In genomic region chr2:101036562-101036961, GRCh38 we compare ENCODE assay signal across 8 cellular contexts. TPM values are rescaled to one million over a fixed set of nuclear protein-coding genes. Genes with fewer than 3 reads are reported as not detected.
DNase-seq lines count a peak whose midpoint lies in the region; ATAC-seq and TF ChIP-seq lines count a peak whose summit lies in the region.

No MANE protein-coding gene starts in this region.

- H3K36me3 ChIP-seq in liver (ENCODE audit: control insufficient read depth in 4 of 4, insufficient read depth in 3 of 4, low read depth in 1 of 4, low read length in 3 of 4), result peaks cover 2 to 56% (median 35%) of the 10 kb centered on the region in 4 donors

- peak; percentile 84 to 85 for TF ChIP-seq RAD21 in liver (IDR thresholded peaks at IDR 0.05)

- peak; percentile 64 for TF ChIP-seq CTCF in CD14-positive monocyte (IDR thresholded peaks at IDR 0.05)
- TF ChIP-seq CTCF in liver (IDR thresholded peaks at IDR 0.05; ENCODE audit: low read depth, low read length, missing input control), result peak; percentile 59

- peaks cover 0 to 2% (median 0%) of the 10 kb centered on the region in 7 donors for H3K9me3 Mint-ChIP-seq in CD14-positive monocyte
- H3K9me3 Mint-ChIP-seq in activated CD4-positive, alpha-beta T cell treated with anti-CD3 and anti-CD28 coated beads for 36 hours (ENCODE audit: low read depth), result no peaks in the 10 kb centered on the region

- no peak overlapping the region for H3K9ac ChIP-seq in liver (ENCODE audit: low read depth in 1 of 2, low read length in 2 of 2)

- no peaks in the 10 kb centered on the region for H3K27me3 ChIP-seq in liver (ENCODE audit: control insufficient read depth in 4 of 4, insufficient read depth in 4 of 4, low read length in 3 of 4)

- no peak overlapping the region for H3K4me3 ChIP-seq in liver (ENCODE audit: low read depth in 1 of 3, low read length in 3 of 3)

- H3K36me3 Mint-ChIP-seq in CD14-positive monocyte, result peaks cover 70 to 79% of the 10 kb centered on the region in 2 donors
- no peaks in the 10 kb centered on the region for H3K36me3 Mint-ChIP-seq in activated CD4-positive, alpha-beta T cell treated with anti-CD3 and anti-CD28 coated beads for 36 hours (ENCODE audit: low read depth)

- no peak overlapping the region for H3K27ac ChIP-seq in liver (ENCODE audit: low read depth in 1 of 2, low read length in 2 of 2)

- CTCF ChIA-PET in activated CD4-positive, alpha-beta T cell treated with anti-CD3 and anti-CD28 coated beads for 36 hours (lab: Charles Lee), result interaction anchor here (0.6 to 2.9 kb wide), 15 partner anchors 11 to 807 kb away, joined by 3 to 28 read pairs (median 3); no protein-coding TSS in a partner anchor

- no peak overlapping the region for H3K4me3 Mint-ChIP-seq in CD14-positive monocyte
- H3K4me3 Mint-ChIP-seq in activated CD4-positive, alpha-beta T cell treated with anti-CD3 and anti-CD28 coated beads for 36 hours, result no peak overlapping the region

- POLR2A ChIA-PET in activated CD4-positive, alpha-beta T cell treated with anti-CD3 and anti-CD28 coated beads for 36 hours (lab: Charles Lee), result no interaction called here

- peak overlapping the region in 1 of 7 donors; percentile 54 for H3K27ac Mint-ChIP-seq in CD14-positive monocyte
- no peak overlapping the region for H3K27ac Mint-ChIP-seq in activated CD4-positive, alpha-beta T cell treated with anti-CD3 and anti-CD28 coated beads for 36 hours

- intact Hi-C loops in CD14-positive monocyte (cut with micrococcal nuclease) (loop anchor here in 1 of 2 donors (5.0 kb wide), 2 partner anchors 116 to 166 kb away; partner anchors contain the start of gene TBC1D8), posterior vena cava (cut with DNase I) (loop anchor here (5.0 to 10.0 kb wide), 3 partner anchors 116 to 168 kb away; partner anchors contain the start of gene TBC1D8 (in 2 of the 2))
- intact Hi-C loops in activated CD4-positive, alpha-beta T cell treated with anti-CD3 and anti-CD28 coated beads for 36 hours (cut with DNase I, micrococcal nuclease), result loop anchor here in 1 of 2 experiments (1.0 kb wide), 1 partner anchor 169 kb away; no protein-coding TSS in a partner anchor

- WGBS in liver, result 63% methylated on average over 2 of the region's 2 CpGs

- ATAC-seq in activated CD4-positive, alpha-beta T cell treated with anti-CD3 and anti-CD28 coated beads for 36 hours, result no peak

- H3K27me3 Mint-ChIP-seq in CD14-positive monocyte (ENCODE audit: low read depth in 3 of 3), result peaks cover 0 to 2% (median 0%) of the 10 kb centered on the region in 3 donors
- no peaks in the 10 kb centered on the region for H3K27me3 Mint-ChIP-seq in activated CD4-positive, alpha-beta T cell treated with anti-CD3 and anti-CD28 coated beads for 36 hours

- DNase-seq in CD14-positive monocyte (ENCODE audit: low spot score), result no peak
- peak; percentile 28 for DNase-seq in HuH-7.5 (ENCODE audit: low spot score)
- DNase-seq in amniotic epithelial cell (ENCODE audit: low read depth), result peak; percentile 36
- no peak for DNase-seq in NCI-H345 (lab: John Stamatoyannopoulos, UW)
- DNase-seq in NCI-H1436 treated with DMSO at 0.1 percent for 48 hours (lab: John Stamatoyannopoulos, UW), result no peak
- DNase-seq in activated CD4-positive, alpha-beta T cell treated with anti-CD3 and anti-CD28 coated beads for 36 hours, result no peak
- DNase-seq in posterior vena cava (ENCODE audit: low spot score), result no peak

- no peaks in the 10 kb centered on the region for H3K9me3 ChIP-seq in liver (ENCODE audit: control insufficient read depth in 4 of 4, low read length in 3 of 4)

- H3K4me1 ChIP-seq in liver (ENCODE audit: control insufficient read depth in 4 of 4, insufficient read depth in 4 of 4, low read length in 3 of 4), result peaks cover 0 to 2% (median 0%) of the 10 kb centered on the region in 4 donors

- H3K4me1 Mint-ChIP-seq in CD14-positive monocyte, result peaks cover 37% of the 10 kb centered on the region
- H3K4me1 Mint-ChIP-seq in activated CD4-positive, alpha-beta T cell treated with anti-CD3 and anti-CD28 coated beads for 36 hours, result no peaks in the 10 kb centered on the region

TF ChIP-seq in liver, 16 proteins besides CTCF, POLR2A, EP300 and RAD21:
- TF ChIP-seq FOXA2 (IDR thresholded peaks at IDR 0.05) (peak; percentile 48), YY1 (IDR thresholded peaks at IDR 0.05) (no peak)

RNA-seq across cellular contexts. Expression of gene RPL31, which starts 34.5 kb away (rescaled TPM):
- polyA plus RNA-seq in CD14-positive monocyte (1,000 to 10,000 TPM; 1,998 to 2,299 TPM), liver (1,000 to 10,000 TPM in 1 of 2 donors, 100 to 1,000 TPM in 1; 578 to 1,995 TPM)
- total RNA-seq in liver (100 to 1,000 TPM; 220 to 584 TPM), posterior vena cava (1,000 to 10,000 TPM; 1,083 to 1,087 TPM)
- total RNA-seq in activated CD4-positive, alpha-beta T cell treated with anti-CD3 and anti-CD28 coated beads for 36 hours, result 1,000 to 10,000 TPM in 1 of 2 experiments, 100 to 1,000 TPM in 1; 889 to 1,817 TPM

Comparison
In these comparisons a context has a peak if more than half of its experiments do, and no peak if none do; other contexts are left out.
1. DNase-seq: peak in HuH-7.5 (single experiment) and amniotic epithelial cell (single experiment); none in CD14-positive monocyte (single experiment), NCI-H345 (single experiment), NCI-H1436 treated with DMSO at 0.1 percent for 48 hours (single experiment), activated CD4-positive, alpha-beta T cell treated with anti-CD3 and anti-CD28 coated beads for 36 hours (single experiment) and posterior vena cava (single experiment).